8 cellular contexts compared by ENCODE assay signal in the genomic region with DNA sequence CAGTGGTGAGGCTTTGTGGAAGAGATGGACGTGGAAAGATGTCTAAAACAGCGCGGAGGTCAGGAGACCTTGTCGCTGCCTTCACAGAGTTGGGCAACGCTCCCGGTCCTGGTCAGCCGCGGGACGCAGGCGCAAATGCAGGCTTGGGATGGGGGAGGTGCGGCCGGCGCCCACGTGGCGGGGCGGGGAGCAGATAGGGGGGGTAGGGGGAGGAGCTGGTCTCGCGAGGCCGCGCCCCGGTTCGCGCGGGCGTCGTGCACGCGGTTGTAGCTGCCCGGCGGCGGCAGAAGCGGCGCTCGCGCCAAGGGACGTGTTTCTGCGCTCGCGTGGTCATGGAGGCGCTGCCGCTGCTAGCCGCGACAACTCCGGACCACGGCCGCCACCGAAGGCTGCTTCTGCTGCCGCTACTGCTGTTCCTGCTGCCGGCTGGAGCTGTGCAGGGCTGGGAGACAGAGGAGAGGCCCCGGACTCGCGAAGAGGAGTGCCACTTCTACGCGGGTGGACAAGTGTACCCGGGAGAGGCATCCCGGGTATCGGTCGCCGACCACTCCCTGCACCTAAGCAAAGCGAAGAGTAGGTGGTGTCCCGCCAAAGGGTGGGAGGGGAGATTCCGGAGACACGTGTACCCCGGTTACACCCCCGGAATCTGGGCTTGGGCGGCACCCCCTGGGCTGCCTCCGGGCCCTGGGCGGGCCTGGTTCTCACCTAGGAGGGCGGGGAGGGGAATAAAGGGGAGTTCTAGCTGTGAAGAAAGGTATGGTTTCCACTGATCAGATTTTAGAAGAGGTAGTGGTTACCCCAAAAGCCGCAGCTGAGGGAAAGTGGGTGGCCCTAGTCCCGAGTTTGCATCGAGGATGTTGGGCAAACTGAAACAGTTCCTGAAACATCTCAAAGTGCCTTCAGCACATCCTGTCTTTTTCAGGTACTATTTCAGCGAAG. TPM values are rescaled to one million over a fixed set of nuclear protein-coding genes. Genes with fewer than 3 reads are reported as not detected.
DNase-seq lines count a peak whose midpoint lies in the region; TF ChIP-seq lines count a peak whose summit lies in the region.

A gene (plus strand): TSS at position 255 of the 939 bp plus-strand sequence. CDS start 78 bp downstream, at position 333.

- no peak within 1 kb of the TSS for H3K27ac ChIP-seq in neural progenitor cell
- H3K27ac ChIP-seq in stomach smooth muscle (ENCODE audit: low read length), result no peak within 1 kb of the TSS

- peak within 1 kb of the TSS; percentile 63 for H2AFZ ChIP-seq in neural progenitor cell (replicated peaks)

- peaks cover 22% of the 10 kb centered on the region for H3K4me1 Mint-ChIP-seq in neural progenitor cell

- H3K79me2 ChIP-seq in neural progenitor cell (ENCODE audit: low read depth), result peaks cover 34% of the 10 kb centered on the region

- H3K27me3 Mint-ChIP-seq in neural progenitor cell (ENCODE audit: insufficient read depth, low read depth), result peaks cover 3% of the 10 kb centered on the region

- peaks cover 7% of the 10 kb centered on the region for H3K36me3 Mint-ChIP-seq in neural progenitor cell

- H3F3A ChIP-seq in neural progenitor cell (ENCODE audit: low read depth), result no peaks in the 10 kb centered on the region

- no peaks in the 10 kb centered on the region for H4K20me1 ChIP-seq in neural progenitor cell (ENCODE audit: low read depth)

- H3K9me3 Mint-ChIP-seq in neural progenitor cell, result no peaks in the 10 kb centered on the region

- H3K4me1 ChIP-seq in neural progenitor cell (peaks cover 12% of the 10 kb centered on the region), stomach smooth muscle (ENCODE audit: control insufficient read depth, insufficient read depth, low read length) (no peaks in the 10 kb centered on the region)

- H3K27me3 ChIP-seq in neural progenitor cell, result no peaks in the 10 kb centered on the region
- no peaks in the 10 kb centered on the region for H3K27me3 ChIP-seq in stomach smooth muscle (ENCODE audit: control insufficient read depth in 1 of 2, insufficient read depth in 2 of 2, low read length in 2 of 2)

- TF ChIP-seq CTCF in foreskin fibroblast (IDR thresholded peaks at IDR 0.05; ENCODE audit: low read depth, low read length), result no peak
- TF ChIP-seq CTCF in neural progenitor cell (IDR thresholded peaks at IDR 0.05), result peak; percentile 8

- H3K36me3 ChIP-seq in neural progenitor cell, result peaks cover 6% of the 10 kb centered on the region
- no peaks in the 10 kb centered on the region for H3K36me3 ChIP-seq in stomach smooth muscle (ENCODE audit: control insufficient read depth in 2 of 2, insufficient read depth in 2 of 2, low read length in 2 of 2)

- peak within 1 kb of the TSS; percentile 68 for H3K27ac Mint-ChIP-seq in neural progenitor cell

- H3K4me3 ChIP-seq in foreskin fibroblast (ENCODE audit: low read depth in 1 of 2, low read length in 2 of 2) (peak within 1 kb of the TSS; percentile 71 to 77), neural progenitor cell (peak within 1 kb of the TSS; percentile 58), stomach smooth muscle (ENCODE audit: low read length in 2 of 2) (peak within 1 kb of the TSS; percentile 60 to 78)

- H3K4me3 Mint-ChIP-seq in neural progenitor cell, result peak within 1 kb of the TSS; percentile 89

- DNase-seq in EL (peak; percentile 83), H4 (ENCODE audit: low spot score) (peak; percentile 81), LoVo (ENCODE audit: low spot score) (peak; percentile 82), SHP77 treated with DMSO at 0.1 percent for 48 hours (lab: John Stamatoyannopoulos, UW) (peak; percentile 3), activated gamma-delta T cell (lab: John Stamatoyannopoulos, UW) (peak; percentile 62), foreskin fibroblast (peak; percentile 85 to 95), neural progenitor cell (ENCODE audit: low spot score) (peak; percentile 91)

- H3K9me3 ChIP-seq in neural progenitor cell (ENCODE audit: low read depth) (no peaks in the 10 kb centered on the region), stomach smooth muscle (ENCODE audit: control insufficient read depth in 2 of 2, low read length in 2 of 2) (no peaks in the 10 kb centered on the region)

- peak within 1 kb of the TSS; percentile 84 for H3K4me2 ChIP-seq in neural progenitor cell

- H3K9ac ChIP-seq in neural progenitor cell, result peak within 1 kb of the TSS; percentile 38
- H3K9ac ChIP-seq in stomach smooth muscle (ENCODE audit: low read length in 2 of 2), result peak within 1 kb of the TSS; percentile 60 to 74

RNA-seq across cellular contexts. Expression of the gene that starts here (rescaled TPM):
- 347 and 388 TPM in 2 replicates for total RNA-seq in H4 (2014; rRNA removed; shearing (Covaris generic))
- 149 and 162 TPM in 2 replicates for total RNA-seq in neural progenitor cell (ENCODE audit: low replicate concordance)

Comparison
In these comparisons a context has a peak if more than half of its experiments do, and no peak if none do; other contexts are left out.
1. DNase-seq: peak in every context shown above with its lines; median percentile 91 in neural progenitor cell; 90 in foreskin fibroblast; 83 in EL; 82 in LoVo; 81 in H4; 62 in activated gamma-delta T cell; 3 in SHP77 treated with DMSO at 0.1 percent for 48 hours.